In genomic region chr15:38878026-38878425, GRCh38 we compare ENCODE assay signal across 22 cellular contexts.
"Had no signal": no experiment of that assay in that cellular context is flagged by ENCODE, and none has a peak within 500 bp of the region (broad histone marks: within the 10 kb centered on the region; RNA-seq: fewer than 3 reads in every experiment).

No MANE protein-coding gene starts in this region.

- H3K4me1 ChIP-seq: testis had no signal

- H3K27ac ChIP-seq: epithelial cell of prostate, left lung, lower lobe of right lung, skin epidermis, testis had no signal

- DNase-seq: effector memory CD8-positive, alpha-beta T cell; immature natural killer cell; left lung; lower lobe of right lung; midbrain; posterior cingulate gyrus; stimulated activated CD4-positive, alpha-beta T cell treated with anti-CD3 and anti-CD28 coated beads, Interleukin-2, amount 100 ng/mL, for 24 hours; stimulated activated CD4-positive, alpha-beta T cell treated with anti-CD3 and anti-CD28 coated beads, Interleukin-4, amount 100 ng/mL, for 4 hours; stimulated activated naive B cell treated with anti-CD40 and anti-IgM and Interleukin-4, amounts not matched to agents 10 μg/mL and 1 μg/mL and 100 μg/mL, for 72 hours; stimulated activated naive CD8-positive, alpha-beta T cell treated with anti-CD3 and anti-CD28 coated beads, Interleukin-15, amount 100 ng/mL, for 72 hours; testis; trophoblast cell had no signal

- H3K4me3 Mint-ChIP-seq: dendritic cell treated with granulocyte-macrophage colony-stimulating factor and Interleukin-4, amounts not matched to agents 40 ng/mL and 50 ng/mL, for 4 days; effector memory CD8-positive, alpha-beta T cell; immature natural killer cell; memory B cell; natural killer cell treated with Interleukin-12 subunit alpha and Interleukin-12 subunit beta and Interleukin-15 and Interleukin-18, amount 100 ng/mL, for 72 hours; stimulated activated naive B cell treated with anti-CD40 and anti-IgM and Interleukin-4, amounts not matched to agents 10 μg/mL and 1 μg/mL and 100 μg/mL, for 72 hours; stimulated activated naive CD8-positive, alpha-beta T cell treated with anti-CD3 and anti-CD28 coated beads, Interleukin-15, amount 100 ng/mL, for 72 hours had no signal

- H3K4me3 ChIP-seq: esophagus muscularis mucosa, gastroesophageal sphincter, left lung, lower lobe of right lung, skin epidermis, testis had no signal

- H3K36me3 ChIP-seq: esophagus muscularis mucosa, gastroesophageal sphincter, left lung, lower lobe of right lung had no signal

- H3K4me1 Mint-ChIP-seq: immature natural killer cell; memory B cell; stimulated activated naive B cell treated with anti-CD40 and anti-IgM and Interleukin-4, amounts not matched to agents 10 μg/mL and 1 μg/mL and 100 μg/mL, for 72 hours; stimulated activated naive CD8-positive, alpha-beta T cell treated with anti-CD3 and anti-CD28 coated beads, Interleukin-15, amount 100 ng/mL, for 72 hours had no signal

- ATAC-seq: effector memory CD8-positive, alpha-beta T cell; gastroesophageal sphincter; left lung; lower lobe of right lung; natural killer cell treated with Interleukin-12 subunit alpha and Interleukin-12 subunit beta and Interleukin-15 and Interleukin-18, amount 100 ng/mL, for 72 hours; sciatic nerve; stimulated activated naive B cell treated with anti-CD40 and anti-IgM and Interleukin-4, amounts not matched to agents 10 μg/mL and 1 μg/mL and 100 μg/mL, for 72 hours; stimulated activated naive CD8-positive, alpha-beta T cell treated with anti-CD3 and anti-CD28 coated beads, Interleukin-15, amount 100 ng/mL, for 72 hours had no signal

- H3K36me3 Mint-ChIP-seq: immature natural killer cell; memory B cell; natural killer cell treated with Interleukin-12 subunit alpha and Interleukin-12 subunit beta and Interleukin-15 and Interleukin-18, amount 100 ng/mL, for 72 hours; stimulated activated naive B cell treated with anti-CD40 and anti-IgM and Interleukin-4, amounts not matched to agents 10 μg/mL and 1 μg/mL and 100 μg/mL, for 72 hours had no signal

- H3K27me3 ChIP-seq: esophagus muscularis mucosa, gastroesophageal sphincter, left lung, testis had no signal

- H3K27ac Mint-ChIP-seq: dendritic cell treated with granulocyte-macrophage colony-stimulating factor and Interleukin-4, amounts not matched to agents 40 ng/mL and 50 ng/mL, for 4 days; effector memory CD8-positive, alpha-beta T cell; immature natural killer cell; memory B cell; natural killer cell treated with Interleukin-12 subunit alpha and Interleukin-12 subunit beta and Interleukin-15 and Interleukin-18, amount 100 ng/mL, for 72 hours; stimulated activated naive B cell treated with anti-CD40 and anti-IgM and Interleukin-4, amounts not matched to agents 10 μg/mL and 1 μg/mL and 100 μg/mL, for 72 hours; stimulated activated naive CD8-positive, alpha-beta T cell treated with anti-CD3 and anti-CD28 coated beads, Interleukin-15, amount 100 ng/mL, for 72 hours had no signal

- H3K9me3 Mint-ChIP-seq: effector memory CD8-positive, alpha-beta T cell; immature natural killer cell; memory B cell; natural killer cell treated with Interleukin-12 subunit alpha and Interleukin-12 subunit beta and Interleukin-15 and Interleukin-18, amount 100 ng/mL, for 72 hours; stimulated activated naive B cell treated with anti-CD40 and anti-IgM and Interleukin-4, amounts not matched to agents 10 μg/mL and 1 μg/mL and 100 μg/mL, for 72 hours had no signal

- H3K27me3 Mint-ChIP-seq: stimulated activated naive B cell treated with anti-CD40 and anti-IgM and Interleukin-4, amounts not matched to agents 10 μg/mL and 1 μg/mL and 100 μg/mL, for 72 hours had no signal

- H3K9me3 ChIP-seq: esophagus muscularis mucosa, gastroesophageal sphincter, left lung, lower lobe of right lung, testis had no signal

- FAIRE-seq: colon, keratinocyte had no signal
